1 cellular context compared by ENCODE assay signal in genomic region chr11:67545280-67545679, GRCh38.
TF ChIP-seq lines count a peak whose summit lies in the region.

No MANE protein-coding gene starts in this region.

TF ChIP-seq in H1, 55 proteins besides CTCF, POLR2A, EP300 and RAD21:
- no peak for TF ChIP-seq TEAD4 (IDR thresholded peaks at IDR 0.05; ENCODE audit: low read depth, low read length)
- peak; percentile 66 for TF ChIP-seq USF2 (IDR thresholded peaks at IDR 0.05; ENCODE audit: low read length)
